ENCODE assay signal across 11 cellular contexts in the genomic region with DNA sequence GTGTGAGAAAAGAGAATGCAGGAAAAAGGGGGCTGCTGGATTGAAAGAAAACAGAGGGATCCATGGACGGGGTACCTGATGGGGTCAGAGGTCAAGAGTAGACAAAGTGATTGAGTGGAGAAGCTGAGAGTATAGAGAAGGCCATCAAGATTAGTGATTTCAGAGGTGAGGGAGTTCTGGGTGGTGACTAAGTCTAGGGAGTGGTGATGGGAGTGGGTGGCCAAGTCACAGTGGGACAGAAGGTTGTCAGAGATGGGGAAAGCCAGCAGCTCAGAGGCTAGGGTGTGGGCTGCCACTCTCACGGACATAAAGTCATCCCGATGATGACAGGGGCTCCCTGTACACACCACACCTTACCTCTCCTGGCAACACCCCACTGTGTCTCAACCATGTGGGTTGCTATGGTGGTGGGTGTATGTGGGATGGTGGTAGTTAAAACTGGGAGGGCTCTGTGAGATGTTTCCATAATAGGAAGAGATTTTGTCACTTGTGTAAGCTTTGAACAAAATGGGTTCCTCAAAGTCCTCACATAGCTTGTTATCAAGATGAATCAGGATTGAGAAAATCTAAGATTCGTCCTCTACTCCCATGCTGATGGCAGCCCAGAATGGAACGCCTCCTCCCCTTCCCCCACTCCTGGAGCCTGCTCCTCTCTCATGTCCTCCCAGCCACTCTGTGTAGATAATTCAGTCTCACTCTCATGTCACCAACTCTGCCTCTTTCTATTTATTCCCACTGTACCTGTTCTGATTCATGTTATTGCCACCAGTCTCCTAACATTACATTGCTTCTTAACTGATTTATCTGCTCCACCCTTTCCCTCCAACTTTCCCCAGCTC.
DNase-seq lines count a peak whose midpoint lies in the region; ATAC-seq and TF ChIP-seq lines count a peak whose summit lies in the region.
"Had no signal": no experiment of that assay in that cellular context is flagged by ENCODE, and none has a peak within 500 bp of the region (broad histone marks: within the 10 kb centered on the region; RNA-seq: fewer than 3 reads in every experiment).

No MANE protein-coding gene starts in this region.

- peak overlapping the region; percentile 82 for H3K27ac ChIP-seq in DND-41 (ENCODE audit: low read length)

- H3K36me3 ChIP-seq in DND-41 (ENCODE audit: insufficient read depth, low read length), result no peaks in the 10 kb centered on the region

- peak overlapping the region; percentile 43 for H3K27ac Mint-ChIP-seq in activated naive CD8-positive, alpha-beta T cell
- H3K27ac Mint-ChIP-seq: CD8-positive, alpha-beta T cell had no signal

- peaks cover 37% of the 10 kb centered on the region for H3K4me1 ChIP-seq in DND-41 (ENCODE audit: insufficient read depth, low read length)

- no peak overlapping the region for H3K4me2 ChIP-seq in DND-41 (ENCODE audit: insufficient read depth, low read length)

- H3K4me3 ChIP-seq in DND-41 (ENCODE audit: low read depth in 1 of 2, low read length in 2 of 2), result no peak overlapping the region

- peak overlapping the region; percentile 0 for H3K4me3 Mint-ChIP-seq in activated naive CD8-positive, alpha-beta T cell
- H3K4me3 Mint-ChIP-seq: CD8-positive, alpha-beta T cell had no signal

- 0 out of 2 replicates have a peak overlapping the region, but pooled peaks have one; percentile 15 for H2AFZ ChIP-seq in DND-41 (ENCODE audit: low read depth, low read length)

- H3K27me3 ChIP-seq in DND-41 (ENCODE audit: insufficient read depth, low read length, poor library complexity), result no peaks in the 10 kb centered on the region

- no peaks in the 10 kb centered on the region for H3K36me3 Mint-ChIP-seq in activated naive CD8-positive, alpha-beta T cell
- H3K36me3 Mint-ChIP-seq: CD8-positive, alpha-beta T cell had no signal

- no peaks in the 10 kb centered on the region for H3K27me3 Mint-ChIP-seq in activated naive CD8-positive, alpha-beta T cell

- H3K9ac ChIP-seq in DND-41 (ENCODE audit: low read depth, low read length), result no peak overlapping the region

- no peaks in the 10 kb centered on the region for H4K20me1 ChIP-seq in DND-41 (ENCODE audit: insufficient read depth, low read length)

- no peak for ATAC-seq in DND-41 (ENCODE audit: insufficient read depth, low read depth)
- ATAC-seq in HG03045 (IDR thresholded peaks at IDR 0.05; ENCODE audit: unreplicated experiment), result peak; percentile 46
- ATAC-seq in GM18520 (IDR thresholded peaks at IDR 0.05; ENCODE audit: unreplicated experiment), result no peak
- ATAC-seq: CD8-positive, alpha-beta T cell had no signal

- H3K4me1 Mint-ChIP-seq in activated naive CD8-positive, alpha-beta T cell (ENCODE audit: low read depth), result peaks cover 25% of the 10 kb centered on the region

- H3K79me2 ChIP-seq in DND-41 (ENCODE audit: insufficient read depth, low read length), result no peaks in the 10 kb centered on the region

- no peak for TF ChIP-seq CTCF in DND-41 (IDR thresholded peaks at IDR 0.05; ENCODE audit: borderline replicate concordance, extremely low read depth, low read length, poor library complexity, severe bottlenecking)

- H3K9me3 Mint-ChIP-seq in activated naive CD8-positive, alpha-beta T cell (ENCODE audit: low read depth), result no peaks in the 10 kb centered on the region
- H3K9me3 Mint-ChIP-seq: CD8-positive, alpha-beta T cell had no signal

- no peaks in the 10 kb centered on the region for H3K9me3 ChIP-seq in DND-41 (ENCODE audit: insufficient read depth, low read length, severe bottlenecking)

- no peak for DNase-seq in DND-41
- DNase-seq in stimulated activated CD4-positive, alpha-beta T cell treated with anti-CD3 and anti-CD28 coated beads, Interleukin-2, amount 100 ng/mL, for 4 hours (ENCODE audit: low read depth), result peak; percentile 70
- DNase-seq in AG08396 (ENCODE audit: low spot score), result no peak
- DNase-seq in 8988T, result no peak
- DNase-seq in NCI-H128 (lab: John Stamatoyannopoulos, UW; ENCODE audit: unreplicated experiment), result no peak
- DNase-seq: CD8-positive, alpha-beta T cell; NCI-H187; small intestine had no signal
